In genomic region chr10:119640384-119640783, GRCh38 we compare ENCODE assay signal across 34 cellular contexts.
"Had no signal": no experiment of that assay in that cellular context is flagged by ENCODE, and none has a peak within 500 bp of the region (broad histone marks: within the 10 kb centered on the region; RNA-seq: fewer than 3 reads in every experiment).

No MANE protein-coding gene starts in this region.

- H3K4me1 ChIP-seq: ascending aorta, body of pancreas, breast epithelium had no signal

- DNase-seq: activated effector memory CD4-positive, alpha-beta T cell treated with anti-CD3 and anti-CD28 coated beads, Interleukin-2, amount 50 U/mL, for 16 hours; activated effector memory CD4-positive, alpha-beta T cell treated with Interleukin-2 at 50 U/mL for 16 hours; activated gamma-delta T cell; activated gamma-delta T cell treated with Interleukin-2 at 50 U/mL for 16 hours; activated naive CD4-positive, alpha-beta T cell; activated naive CD4-positive, alpha-beta T cell treated with anti-CD3 and anti-CD28 coated beads for 36 hours; activated naive CD4-positive, alpha-beta T cell treated with anti-CD3 and anti-CD28 coated beads, Interleukin-2, amount 10 ng/mL, durations not matched to agents 7 days and 5 days; activated naive CD4-positive, alpha-beta T cell treated with anti-CD3 and anti-CD28 coated beads, Interleukin-2, amount 50 U/mL, for 16 hours; activated naive CD4-positive, alpha-beta T cell treated with Interleukin-2 at 50 U/mL for 16 hours; activated naive CD8-positive, alpha-beta T cell treated with anti-CD3 and anti-CD28 coated beads for 36 hours; activated naive CD8-positive, alpha-beta T cell treated with anti-CD3 and anti-CD28 coated beads, Interleukin-2, amount 10 ng/mL, durations not matched to agents 7 days and 5 days; activated naive CD8-positive, alpha-beta T cell treated with anti-CD3 and anti-CD28 coated beads, Interleukin-2, amount 50 U/mL, for 24 hours; activated T-cell treated with anti-CD3 and anti-CD28 coated beads, Interleukin-2, amount 50 U/mL, for 1 hour; activated T-cell treated with anti-CD3 and anti-CD28 coated beads, Interleukin-2, amount 50 U/mL, for 24 hours; activated T-cell treated with anti-CD3 and anti-CD28 coated beads, Interleukin-2, amount 50 U/mL, for 4 hours; activated T-cell treated with anti-CD3 and anti-CD28 coated beads, Interleukin-2, amount 50 U/mL, for 48 hours; activated T-cell treated with anti-CD3 and anti-CD28 coated beads, Interleukin-2, amount 50 U/mL, for 72 hours; adrenal gland; amniotic stem cell; amygdala; anterior cingulate cortex; aorta; body of pancreas; brain microvascular endothelial cell; caudate nucleus; central memory CD4-positive, alpha-beta T cell; cerebellar nuclear complex had no signal

- H3K9me3 ChIP-seq: adrenal gland, body of pancreas had no signal

- H3K27ac ChIP-seq: adrenal gland, ascending aorta, body of pancreas, brain microvascular endothelial cell, breast epithelium, cardiac muscle cell had no signal

- H3K4me3 ChIP-seq: adrenal gland, ascending aorta, body of pancreas, breast epithelium, cardiac muscle cell had no signal

- FAIRE-seq: astrocyte, bronchial epithelial cell had no signal

- ATAC-seq: activated naive CD4-positive, alpha-beta T cell treated with anti-CD3 and anti-CD28 coated beads, Interleukin-2, amount 50 U/mL, for 72 hours; activated naive CD8-positive, alpha-beta T cell treated with anti-CD3 and anti-CD28 coated beads, Interleukin-2, amount 50 U/mL, for 24 hours; activated T-cell treated with anti-CD3 and anti-CD28 coated beads, Interleukin-2, amount 50 U/mL, for 4 hours; activated T-cell treated with anti-CD3 and anti-CD28 coated beads, Interleukin-2, amount 50 U/mL, for 72 hours; activated T-helper 17 cell treated with anti-CD3 and anti-CD28 coated beads, Interleukin-2, amount 50 U/mL, for 72 hours; body of pancreas had no signal

- H3K36me3 ChIP-seq: adrenal gland, ascending aorta, brain microvascular endothelial cell, breast epithelium, cardiac muscle cell had no signal

- H3K27me3 ChIP-seq: adrenal gland, ascending aorta, body of pancreas, brain microvascular endothelial cell, breast epithelium, cardiac muscle cell had no signal
